ENCODE assay signal across 17 cellular contexts in the genomic region with DNA sequence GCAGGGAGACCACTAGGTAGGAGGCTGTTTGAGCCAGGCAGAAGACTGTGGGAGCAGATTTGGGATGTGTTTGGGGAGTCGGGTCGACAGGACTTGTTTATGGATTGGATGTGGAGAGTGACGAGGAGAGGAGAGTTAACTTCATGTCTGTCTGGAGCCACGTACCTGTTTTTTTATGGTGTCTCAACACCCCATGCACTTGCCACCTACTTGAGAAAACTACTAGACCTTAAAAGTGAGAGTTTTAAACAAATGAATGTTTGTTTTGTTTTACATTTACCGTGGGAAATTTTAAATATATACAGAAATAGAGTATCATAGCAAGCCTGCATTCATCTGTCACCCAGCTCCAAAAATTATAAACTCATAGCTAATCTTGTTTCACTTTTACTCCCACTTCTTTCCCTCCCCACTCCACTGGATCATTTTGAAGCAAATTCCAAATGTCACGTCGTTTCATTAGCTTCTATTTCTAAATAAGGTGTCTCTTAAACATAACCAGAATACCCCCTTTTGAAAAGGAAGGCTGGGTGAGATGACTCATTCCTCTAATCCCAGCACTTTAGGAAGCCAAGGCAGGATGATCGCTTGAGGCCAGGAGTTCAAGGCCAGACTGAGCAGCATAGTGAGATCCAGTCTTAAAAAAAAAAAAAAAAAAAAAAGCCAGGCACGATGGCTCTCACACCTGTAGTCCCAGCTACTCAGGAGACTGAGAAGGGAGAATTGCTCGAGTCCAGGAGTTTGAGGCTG.
DNase-seq lines count a peak whose midpoint lies in the region; ATAC-seq and TF ChIP-seq lines count a peak whose summit lies in the region.
"Had no signal": no experiment of that assay in that cellular context is flagged by ENCODE, and none has a peak within 500 bp of the region (broad histone marks: within the 10 kb centered on the region; RNA-seq: fewer than 3 reads in every experiment).

No MANE protein-coding gene starts in this region.

- DNase-seq in cardiac muscle cell (ENCODE audit: low read depth in 1 of 2, low spot score in 1 of 2), result no peak
- no peak for DNase-seq in right cardiac atrium
- DNase-seq in iris pigment epithelial cell (ENCODE audit: low read depth), result peak; percentile 16
- no peak for DNase-seq in aorta
- DNase-seq in COLO668 (lab: John Stamatoyannopoulos, UW; ENCODE audit: unreplicated experiment), result no peak
- no peak for DNase-seq in DMS53 treated with DMSO at 0.1 percent for 48 hours (lab: John Stamatoyannopoulos, UW; ENCODE audit: unreplicated experiment)
- DNase-seq: C1 segment of cervical spinal cord, DMS 273 treated with DMSO at 0.1 percent for 48 hours, GF-D8, KBM-7, MV-4-11, NCI-H1417, NCI-H1930, NCI-H446 had no signal

- H3K4me3 ChIP-seq in cardiac muscle cell, result no peak overlapping the region
- no peak overlapping the region for H3K4me3 ChIP-seq in right cardiac atrium (ENCODE audit: low read length)
- no peak overlapping the region for H3K4me3 ChIP-seq in rectal smooth muscle tissue (ENCODE audit: low read length)
- H3K4me3 ChIP-seq in aorta (ENCODE audit: low read length in 2 of 2), result no peak overlapping the region

- WGBS in right cardiac atrium, result 76% methylated on average over 10 of the region's 10 CpGs
- WGBS in aorta, 2 donors, result 23 to 29% methylated on average over 10 of the region's 10 CpGs

- H3K9me3 ChIP-seq in cardiac muscle cell (ENCODE audit: low read depth) (no peaks in the 10 kb centered on the region), right cardiac atrium (ENCODE audit: control insufficient read depth, low read length) (no peaks in the 10 kb centered on the region), aorta (ENCODE audit: control insufficient read depth, low read length) (no peaks in the 10 kb centered on the region)

- H3K27ac ChIP-seq in cardiac muscle cell, result peak overlapping the region; percentile 67
- no peak overlapping the region for H3K27ac ChIP-seq in right cardiac atrium (ENCODE audit: low read length)
- H3K27ac ChIP-seq in rectal smooth muscle tissue (ENCODE audit: low read depth, low read length), result peak overlapping the region; percentile 59
- peak overlapping the region; percentile 63 to 78 for H3K27ac ChIP-seq in aorta (ENCODE audit: low read depth in 1 of 2, low read length in 2 of 2)
- H3K27ac ChIP-seq: RWPE1 had no signal

- H3K36me3 ChIP-seq in cardiac muscle cell, result peaks cover 26% of the 10 kb centered on the region
- peaks cover 5% of the 10 kb centered on the region for H3K36me3 ChIP-seq in rectal smooth muscle tissue (ENCODE audit: control insufficient read depth, insufficient read depth, low read length)
- H3K36me3 ChIP-seq in aorta (ENCODE audit: control insufficient read depth in 1 of 2, insufficient read depth in 2 of 2, low read length in 1 of 2), result peaks cover 0 to 4% of the 10 kb centered on the region in 2 donors

- ATAC-seq in right cardiac atrium (no peak), aorta (ENCODE audit: low FRiP score) (no peak), HG03565 (IDR thresholded peaks at IDR 0.05; ENCODE audit: unreplicated experiment) (no peak)

- H3K27me3 ChIP-seq in cardiac muscle cell (no peaks in the 10 kb centered on the region), right cardiac atrium (ENCODE audit: control insufficient read depth, insufficient read depth) (no peaks in the 10 kb centered on the region), rectal smooth muscle tissue (ENCODE audit: control insufficient read depth, insufficient read depth, low read length) (no peaks in the 10 kb centered on the region), aorta (ENCODE audit: control insufficient read depth in 1 of 2, insufficient read depth in 2 of 2, low read length in 1 of 2) (no peaks in the 10 kb centered on the region)

- intact Hi-C loops in right cardiac atrium (cut with DNase I), result no loop called here
- intact Hi-C loops in aorta (cut with DNase I), result no loop called here

- H3K9ac ChIP-seq in rectal smooth muscle tissue (ENCODE audit: low read length), result no peak overlapping the region

- H3K4me1 ChIP-seq in cardiac muscle cell (ENCODE audit: low read depth) (peaks cover 1% of the 10 kb centered on the region), right cardiac atrium (ENCODE audit: control insufficient read depth, insufficient read depth, low read length) (peaks cover 4% of the 10 kb centered on the region), rectal smooth muscle tissue (ENCODE audit: control insufficient read depth, insufficient read depth, low read length) (peaks cover 7% of the 10 kb centered on the region), aorta (ENCODE audit: control insufficient read depth in 1 of 2, insufficient read depth in 2 of 2, low read length in 2 of 2) (peaks cover under 1 to 2% of the 10 kb centered on the region in 2 donors)

- no peak for TF ChIP-seq CTCF in cardiac muscle cell (IDR thresholded peaks at IDR 0.05; ENCODE audit: low read depth, low read length)
